Comparison of ENCODE assay signal across 8 cellular contexts in genomic region chr16:83898463-83899271, GRCh38. TPM values are rescaled to one million over a fixed set of nuclear protein-coding genes. Genes with fewer than 3 reads are reported as not detected.
DNase-seq lines count a peak whose midpoint lies in the region; ATAC-seq, FAIRE-seq and TF ChIP-seq lines count a peak whose summit lies in the region.

Gene MLYCD, plus strand, starts transcription at chr16:83899115. Its CDS starts 30 bp downstream, at chr16:83899145.

- intact Hi-C loops in spleen (cut with DNase I; ENCODE audit: low total_unique reads), result no loop called here

- DNase-seq in NCI-H2081 (lab: John Stamatoyannopoulos, UW) (peak; percentile 38 to 65), NCI-H2081 treated with DMSO at 0.1 percent for 48 hours (lab: John Stamatoyannopoulos, UW) (no peak), NCI-H1930 (lab: John Stamatoyannopoulos, UW) (peak; percentile 15 to 44), bronchial epithelial cell (ENCODE audit: low read depth) (peak; percentile 47), inferior parietal cortex (ENCODE audit: extremely low spot score) (peak; percentile 74), spleen (peak; percentile 95)

- H3K27me3 ChIP-seq in bronchial epithelial cell (ENCODE audit: control insufficient read depth, insufficient read depth, low read length) (no peaks in the 10 kb centered on the region), spleen (replicated peaks in 1 of 7) (no peaks in the 10 kb centered on the region)

- H3K4me3 ChIP-seq in WI38 (ENCODE audit: low read depth, low read length) (peak within 1 kb of the TSS; percentile 70), bronchial epithelial cell (ENCODE audit: low read depth, low read length) (peak within 1 kb of the TSS; percentile 79), spleen (peak within 1 kb of the TSS; percentile 76 to 98 (median 93))

- TF ChIP-seq POLR2A in spleen (IDR thresholded peaks at IDR 0.05), result peak in 1 of 3 donors; percentile 26

- H3K9me3 ChIP-seq in spleen, result no peaks in the 10 kb centered on the region

- peaks cover 6 to 53% (median 29%) of the 10 kb centered on the region in 6 donors for H3K4me1 ChIP-seq in spleen

- no peaks in the 10 kb centered on the region for H3K36me3 ChIP-seq in bronchial epithelial cell (ENCODE audit: control insufficient read depth, insufficient read depth, low read length)
- H3K36me3 ChIP-seq in spleen, result peaks cover 0 to 9% (median 0%) of the 10 kb centered on the region in 6 donors

- TF ChIP-seq CTCF in WI38 (IDR thresholded peaks at IDR 0.05; ENCODE audit: low read depth, low read length) (no peak), bronchial epithelial cell (IDR thresholded peaks at IDR 0.05; ENCODE audit: insufficient read depth, low read length, severe bottlenecking) (no peak), spleen (IDR thresholded peaks at IDR 0.05 in 8 of 11, conservative IDR thresholded peaks at IDR 0.05 in 3 of 11) (no peak)

- 6 to 18% (median 7%) methylated on average over 22 to 69 of the region's 69 CpGs for WGBS in spleen, 5 donors

- ATAC-seq in HG02763 (IDR thresholded peaks at IDR 0.05; ENCODE audit: unreplicated experiment), result peak; percentile 87

- FAIRE-seq in bronchial epithelial cell (lab: Jason Lieb, UNC), result no peak

- peak within 1 kb of the TSS; percentile 77 to 94 (median 88) for H3K27ac ChIP-seq in spleen

RNA-seq across cellular contexts. Expression of gene MLYCD, which starts in this region (rescaled TPM):
- total RNA-seq in bronchial epithelial cell (2.4 and 2.6 TPM in 2 replicates), spleen (10 to 100 TPM in 4 of 7 donors, 1 to 10 TPM in 3; 6.1 to 14.3 (median 10.1) TPM)
- 1 to 10 TPM; 2.0 to 2.9 (median 2.1) TPM for polyA plus RNA-seq in spleen
